18 cellular contexts compared by ENCODE assay signal in the genomic region with DNA sequence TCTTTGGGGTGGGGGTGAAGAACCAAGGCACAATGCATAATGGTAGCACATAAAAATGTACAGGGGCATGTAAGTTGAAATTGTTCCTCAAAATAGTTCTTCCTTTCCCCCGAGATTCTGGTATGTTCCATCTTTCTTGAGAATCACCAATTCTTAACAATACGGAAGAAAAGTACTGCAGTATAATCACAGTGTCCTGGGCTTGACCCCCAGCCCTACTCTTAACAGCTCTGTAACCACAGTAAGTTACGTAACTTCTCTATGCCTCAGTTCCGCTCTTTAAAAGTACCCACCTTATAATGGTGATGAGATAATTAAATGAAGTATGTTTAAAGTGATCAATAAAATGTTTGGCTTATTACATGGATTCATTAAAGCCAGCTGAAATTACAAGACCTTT.
DNase-seq lines count a peak whose midpoint lies in the region; ATAC-seq and TF ChIP-seq lines count a peak whose summit lies in the region.
"Had no signal": no experiment of that assay in that cellular context is flagged by ENCODE, and none has a peak within 500 bp of the region (broad histone marks: within the 10 kb centered on the region; RNA-seq: fewer than 3 reads in every experiment).

No MANE protein-coding gene starts in this region.

- intact Hi-C loops in right lobe of liver (cut with DNase I), result no loop called here

- H3K36me3 ChIP-seq in right lobe of liver, result no peaks in the 10 kb centered on the region

- TF ChIP-seq CTCF in right lobe of liver (IDR thresholded peaks at IDR 0.05), result no peak

- no peaks in the 10 kb centered on the region for H3K9me3 ChIP-seq in right lobe of liver

- H3K27ac ChIP-seq in right lobe of liver, result no peak overlapping the region
- H3K27ac ChIP-seq: 22Rv1 had no signal

- ATAC-seq in right lobe of liver (peak in 3 of 4 donors; percentile 42 to 60 (median 49)), GM18519 (IDR thresholded peaks at IDR 0.05; ENCODE audit: low FRiP score, unreplicated experiment) (no peak)
- ATAC-seq: CD8-positive, alpha-beta T cell had no signal

- H3K27me3 ChIP-seq in right lobe of liver, result no peaks in the 10 kb centered on the region

- H3K4me1 ChIP-seq in right lobe of liver, result no peaks in the 10 kb centered on the region

- no peak for TF ChIP-seq POLR2A in right lobe of liver (IDR thresholded peaks at IDR 0.05)

- 74% methylated on average over 4 of the region's 4 CpGs for WGBS in right lobe of liver (ENCODE audit: insufficient coverage, low coverage, low lambda C conversion rate, missing lambda C conversion rate)

- DNase-seq in AML-193 (lab: John Stamatoyannopoulos, UW) (peak; percentile 23 to 40), MV-4-11 (lab: John Stamatoyannopoulos, UW) (peak; percentile 85), SIG-M5 (lab: John Stamatoyannopoulos, UW) (peak; percentile 46), right lobe of liver (no peak), HPDE6-E6E7 (ENCODE audit: extremely low spot score) (no peak), superior temporal gyrus (ENCODE audit: extremely low spot score) (no peak)
- no peak for DNase-seq in stimulated activated CD4-positive, alpha-beta T cell treated with anti-CD3 and anti-CD28 coated beads, Interleukin-12 subunit alpha, Interleukin-12 subunit beta, amount 100 ng/mL, for 4 hours
- DNase-seq: CD8-positive, alpha-beta T cell; DND-41; H7; MM.1S; NCI-H1436; NCI-H2029 treated with DMSO at 0.1 percent for 48 hours; NCI-H510A treated with DMSO at 0.1 percent for 48 hours; NCI-H82; SHP77 treated with DMSO at 0.1 percent for 48 hours had no signal

- H3K4me3 ChIP-seq in right lobe of liver, result no peak overlapping the region

Comparison
In these comparisons a context has a peak if more than half of its experiments do, and no peak if none do; other contexts are left out.
1. DNase-seq: peak in AML-193 (2 of 2), MV-4-11 (single experiment) and SIG-M5 (single experiment); none in right lobe of liver (0 of 3), HPDE6-E6E7 (single experiment), superior temporal gyrus (single experiment) and stimulated activated CD4-positive, alpha-beta T cell treated with anti-CD3 and anti-CD28 coated beads, Interleukin-12 subunit alpha, Interleukin-12 subunit beta, amount 100 ng/mL, for 4 hours (single experiment).